Comparison of ENCODE assay signal across 29 cellular contexts in genomic region chr6:124770784-124771183, GRCh38.
"Had no signal": no experiment of that assay in that cellular context is flagged by ENCODE, and none has a peak within 500 bp of the region (broad histone marks: within the 10 kb centered on the region; RNA-seq: fewer than 3 reads in every experiment).

No MANE protein-coding gene starts in this region.

- ATAC-seq: activated CD8-positive, alpha-beta T cell treated with anti-CD3 and anti-CD28 coated beads for 36 hours; activated T-cell treated with anti-CD3 and anti-CD28 coated beads, Interleukin-2, amount 50 U/mL, for 72 hours; activated T-helper 17 cell treated with anti-CD3 and anti-CD28 coated beads, Interleukin-2, amount 50 U/mL, for 72 hours; Panc1 had no signal

- DNase-seq: activated CD4-positive, alpha-beta T cell treated with anti-CD3 and anti-CD28 coated beads for 1 hour; activated CD4-positive, alpha-beta T cell treated with anti-CD3 and anti-CD28 coated beads for 48 hours; activated CD4-positive, alpha-beta T cell treated with anti-CD3 and anti-CD28 coated beads, Interleukin-2, amount 50 U/mL, for 4 hours; activated CD4-positive, CD25-positive, alpha-beta regulatory T cell; activated CD8-positive, alpha-beta T cell treated with anti-CD3 and anti-CD28 coated beads for 36 hours; activated effector memory CD4-positive, alpha-beta T cell treated with anti-CD3 and anti-CD28 coated beads, Interleukin-2, amount 50 U/mL, for 16 hours; activated naive CD4-positive, alpha-beta T cell; activated naive CD4-positive, alpha-beta T cell treated with anti-CD3 and anti-CD28 coated beads, Interleukin-2, amount 50 U/mL, for 16 hours; activated naive CD8-positive, alpha-beta T cell treated with anti-CD3 and anti-CD28 coated beads for 36 hours; activated T-cell treated with anti-CD3 and anti-CD28 coated beads, Interleukin-2, amount 50 U/mL, for 1 hour; activated T-cell treated with anti-CD3 and anti-CD28 coated beads, Interleukin-2, amount 50 U/mL, for 72 hours; amniotic stem cell; aorta; brain microvascular endothelial cell; NCI-H146; NCI-H187; NCI-H2029 treated with DMSO at 0.1 percent for 48 hours; NCI-H2107; NCI-H226; NCI-H446 treated with DMSO at 0.1 percent for 48 hours; SIG-M5; SW 1271; T-helper 1 cell; T-helper 2 cell; T-helper 9 cell; WERI-Rb-1 had no signal

- H3K4me3 ChIP-seq: coronary artery had no signal

- H3K27ac ChIP-seq: brain microvascular endothelial cell, coronary artery, WERI-Rb-1 had no signal

- H3K36me3 ChIP-seq: brain microvascular endothelial cell, WERI-Rb-1 had no signal

- H3K27me3 ChIP-seq: brain microvascular endothelial cell had no signal
